ENCODE assay signal across 8 cellular contexts in the genomic region with DNA sequence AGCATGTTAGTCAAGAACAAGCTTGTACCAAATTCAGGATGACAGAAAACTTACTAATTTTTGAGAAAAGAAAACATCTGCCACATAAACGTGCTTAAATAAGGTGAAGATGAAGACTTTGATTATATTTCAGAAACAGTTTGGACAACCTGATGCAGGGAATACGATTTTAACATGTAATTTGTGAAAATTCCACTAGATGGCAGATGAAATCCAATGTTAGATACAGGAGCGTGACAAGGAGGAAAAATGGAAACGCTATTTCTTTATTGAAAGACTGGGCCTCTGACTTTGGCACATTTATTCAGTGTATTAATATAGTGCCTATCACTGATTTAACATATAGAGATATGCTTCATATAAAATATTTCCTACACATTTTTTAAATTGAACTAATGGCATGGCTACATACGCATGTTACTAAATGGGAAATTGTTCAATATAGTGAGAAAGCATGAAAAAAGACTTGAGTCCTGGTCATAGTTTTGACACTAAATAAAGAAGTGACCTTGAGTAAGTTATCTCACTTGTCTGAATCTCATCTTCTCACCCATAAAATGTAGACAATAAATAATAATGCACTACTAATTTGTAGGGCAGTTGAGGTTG.
DNase-seq lines count a peak whose midpoint lies in the region; ATAC-seq and TF ChIP-seq lines count a peak whose summit lies in the region.

No MANE protein-coding gene starts in this region.

- peaks cover 0 to 8% (median 0%) of the 10 kb centered on the region in 4 donors for H3K27me3 ChIP-seq in liver (ENCODE audit: control insufficient read depth in 4 of 4, insufficient read depth in 4 of 4, low read length in 3 of 4)

- H3K4me3 ChIP-seq in liver (ENCODE audit: low read depth in 1 of 3, low read length in 3 of 3), result no peak overlapping the region

- no peaks in the 10 kb centered on the region for H3K9me3 ChIP-seq in liver (ENCODE audit: control insufficient read depth in 4 of 4, low read length in 3 of 4)

- no peak overlapping the region for H3K9ac ChIP-seq in liver (ENCODE audit: low read depth in 1 of 2, low read length in 2 of 2)

- peak; percentile 89 to 90 for TF ChIP-seq RAD21 in liver (IDR thresholded peaks at IDR 0.05)

- H3K27ac ChIP-seq in liver (ENCODE audit: low read depth in 1 of 2, low read length in 2 of 2), result no peak overlapping the region

- H3K4me1 ChIP-seq in liver (ENCODE audit: control insufficient read depth in 4 of 4, insufficient read depth in 4 of 4, low read length in 3 of 4), result peaks cover 0 to 4% (median 1%) of the 10 kb centered on the region in 4 donors

- 19% methylated on average over 5 of the region's 5 CpGs for WGBS in liver

- DNase-seq in AML-193 (lab: John Stamatoyannopoulos, UW) (peak; percentile 47 to 52), NCI-H526 (lab: John Stamatoyannopoulos, UW) (peak; percentile 55 to 80), T47D (ENCODE audit: low read depth in 1 of 2, low spot score in 1 of 2) (peak; percentile 12 to 80)
- DNase-seq in activated CD4-positive, alpha-beta T cell treated with anti-CD3 and anti-CD28 coated beads, Interleukin-2, amount 50 U/mL, for 4 hours, result no peak

- H3K36me3 ChIP-seq in liver (ENCODE audit: control insufficient read depth in 4 of 4, insufficient read depth in 3 of 4, low read depth in 1 of 4, low read length in 3 of 4), result no peaks in the 10 kb centered on the region

- ATAC-seq in GM18870 (IDR thresholded peaks at IDR 0.05; ENCODE audit: unreplicated experiment) (peak; percentile 88), HG03342 (IDR thresholded peaks at IDR 0.05; ENCODE audit: unreplicated experiment) (peak; percentile 82), HG02763 (IDR thresholded peaks at IDR 0.05; ENCODE audit: unreplicated experiment) (no peak)

- in situ Hi-C loops in T47D (cut with HindIII; ENCODE audit: low pct_unique_long_range_greater_than_20kb, low sequenced_read_pairs), result no loop called here

- peak; percentile 61 for TF ChIP-seq CTCF in liver (IDR thresholded peaks at IDR 0.05; ENCODE audit: low read depth, low read length, missing input control)

TF ChIP-seq in liver, 16 proteins besides CTCF, POLR2A, EP300 and RAD21:
- TF ChIP-seq GABPA (IDR thresholded peaks at IDR 0.05 in 1 of 2, conservative IDR thresholded peaks at IDR 0.05 in 1 of 2), result no peak
- no peak for TF ChIP-seq FOXA1 (IDR thresholded peaks at IDR 0.05)
- no peak for TF ChIP-seq SP1 (IDR thresholded peaks at IDR 0.05)
- TF ChIP-seq, protein P1, sequence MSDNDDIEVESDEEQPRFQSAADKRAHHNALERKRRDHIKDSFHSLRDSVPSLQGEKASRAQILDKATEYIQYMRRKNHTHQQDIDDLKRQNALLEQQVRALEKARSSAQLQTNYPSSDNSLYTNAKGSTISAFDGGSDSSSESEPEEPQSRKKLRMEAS (IDR thresholded peaks at IDR 0.05), result no peak
- no peak for TF ChIP-seq NR2F2 (IDR thresholded peaks at IDR 0.05)
- no peak for TF ChIP-seq YY1 (IDR thresholded peaks at IDR 0.05)
- no peak for TF ChIP-seq TAF1 (conservative IDR thresholded peaks at IDR 0.05)
- TF ChIP-seq HNF4G (IDR thresholded peaks at IDR 0.05), result no peak

Comparison
In these comparisons a context has a peak if more than half of its experiments do, and no peak if none do; other contexts are left out.
1. DNase-seq: peak in AML-193 (2 of 2), NCI-H526 (2 of 2) and T47D (2 of 2); none in activated CD4-positive, alpha-beta T cell treated with anti-CD3 and anti-CD28 coated beads, Interleukin-2, amount 50 U/mL, for 4 hours (0 of 2).